ENCODE assay signal across 8 cellular contexts in genomic region chr18:46946656-46947282, GRCh38. TPM values are rescaled to one million over a fixed set of nuclear protein-coding genes. Genes with fewer than 3 reads are reported as not detected.
DNase-seq lines count a peak whose midpoint lies in the region; ATAC-seq and TF ChIP-seq lines count a peak whose summit lies in the region.

No MANE protein-coding gene starts in this region.

- H3K27me3 Mint-ChIP-seq in natural killer cell treated with Interleukin-12 subunit alpha and Interleukin-12 subunit beta and Interleukin-15 and Interleukin-18, amount 100 ng/mL, for 72 hours: peaks cover 13 to 32% of the 10 kb centered on the region in 2 donors

- no peak for TF ChIP-seq CTCF in fibroblast of villous mesenchyme (IDR thresholded peaks at IDR 0.05; ENCODE audit: insufficient read depth, low read depth, low read length)

- H3K27ac Mint-ChIP-seq in natural killer cell treated with Interleukin-12 subunit alpha and Interleukin-12 subunit beta and Interleukin-15 and Interleukin-18, amount 100 ng/mL, for 72 hours: no peak overlapping the region

- H3K4me3 ChIP-seq in fibroblast of villous mesenchyme (ENCODE audit: low read depth, low read length): peak overlapping the region; percentile 68
- H3K4me3 ChIP-seq in subcutaneous abdominal adipose tissue (ENCODE audit: low read depth in 1 of 5, low read length in 5 of 5): peak overlapping the region; percentile 80 to 90 (median 89)

- H3K9ac ChIP-seq in subcutaneous abdominal adipose tissue (ENCODE audit: low read length in 5 of 5): peak overlapping the region in 4 of 5 donors; percentile 35 to 71 (median 64)

- no peaks in the 10 kb centered on the region for H3K36me3 ChIP-seq in subcutaneous abdominal adipose tissue (ENCODE audit: control insufficient read depth in 5 of 5, insufficient read depth in 5 of 5, low read length in 5 of 5)

- H3K27me3 ChIP-seq in subcutaneous abdominal adipose tissue (ENCODE audit: control insufficient read depth in 5 of 5, insufficient read depth in 4 of 5, low read length in 5 of 5): no peaks in the 10 kb centered on the region

- DNase-seq in activated gamma-delta T cell treated with Interleukin-2 at 50 U/mL for 16 hours (peak; percentile 16), activated gamma-delta T cell (lab: John Stamatoyannopoulos, UW) (no peak), NCI-H748 (lab: John Stamatoyannopoulos, UW; ENCODE audit: unreplicated experiment) (peak; percentile 95), fibroblast of villous mesenchyme (ENCODE audit: low read depth) (peak; percentile 79)
- peak; percentile 77 to 82 for DNase-seq in activated T-cell treated with anti-CD3 and anti-CD28 coated beads, Interleukin-2, amount 50 U/mL, for 48 hours
- peak; percentile 69 for DNase-seq in natural killer cell treated with Interleukin-12 subunit alpha and Interleukin-12 subunit beta and Interleukin-15 and Interleukin-18, amount 100 ng/mL, for 72 hours (ENCODE audit: low spot score)

- no peaks in the 10 kb centered on the region for H3K4me1 Mint-ChIP-seq in natural killer cell treated with Interleukin-12 subunit alpha and Interleukin-12 subunit beta and Interleukin-15 and Interleukin-18, amount 100 ng/mL, for 72 hours (ENCODE audit: low read depth in 2 of 2)

- no peaks in the 10 kb centered on the region for H3K9me3 ChIP-seq in subcutaneous abdominal adipose tissue (ENCODE audit: control insufficient read depth in 5 of 5, low read length in 5 of 5)

- no peaks in the 10 kb centered on the region for H3K9me3 Mint-ChIP-seq in natural killer cell treated with Interleukin-12 subunit alpha and Interleukin-12 subunit beta and Interleukin-15 and Interleukin-18, amount 100 ng/mL, for 72 hours

- H3K27ac ChIP-seq in subcutaneous abdominal adipose tissue (ENCODE audit: low read depth, low read length): no peak overlapping the region

- peak; percentile 96 for ATAC-seq in HG03066 (IDR thresholded peaks at IDR 0.05; ENCODE audit: low read depth, unreplicated experiment)
- peak; percentile 94 to 95 for ATAC-seq in natural killer cell treated with Interleukin-12 subunit alpha and Interleukin-12 subunit beta and Interleukin-15 and Interleukin-18, amount 100 ng/mL, for 72 hours

- peaks cover 0 to 14% (median 8%) of the 10 kb centered on the region in 5 donors for H3K4me1 ChIP-seq in subcutaneous abdominal adipose tissue (ENCODE audit: control insufficient read depth in 5 of 5, insufficient read depth in 5 of 5, low read length in 5 of 5)

- no peak overlapping the region for H3K4me3 Mint-ChIP-seq in natural killer cell treated with Interleukin-12 subunit alpha and Interleukin-12 subunit beta and Interleukin-15 and Interleukin-18, amount 100 ng/mL, for 72 hours

- no peaks in the 10 kb centered on the region for H3K36me3 Mint-ChIP-seq in natural killer cell treated with Interleukin-12 subunit alpha and Interleukin-12 subunit beta and Interleukin-15 and Interleukin-18, amount 100 ng/mL, for 72 hours

RNA-seq across cellular contexts. Expression of gene KATNAL2, which starts 29.4 kb away (rescaled TPM):
- total RNA-seq in fibroblast of villous mesenchyme: 1.3 and 2.9 TPM in 2 replicates
- total RNA-seq in natural killer cell treated with Interleukin-12 subunit alpha and Interleukin-12 subunit beta and Interleukin-15 and Interleukin-18, amount 100 ng/mL, for 72 hours: under 1 TPM; 0.31 to 0.95 TPM

RNA-seq across cellular contexts. Expression of gene PIAS2, which starts 29.5 kb away (rescaled TPM):
- total RNA-seq in fibroblast of villous mesenchyme: 26.4 and 32.0 TPM in 2 replicates
- total RNA-seq in natural killer cell treated with Interleukin-12 subunit alpha and Interleukin-12 subunit beta and Interleukin-15 and Interleukin-18, amount 100 ng/mL, for 72 hours: 10 to 100 TPM; 19.2 to 36.5 TPM
